ENCODE assay signal across 32 cellular contexts in genomic region chr5:120150770-120151169, GRCh38.
"Had no signal": no experiment of that assay in that cellular context is flagged by ENCODE, and none has a peak within 500 bp of the region (broad histone marks: within the 10 kb centered on the region; RNA-seq: fewer than 3 reads in every experiment).

No MANE protein-coding gene starts in this region.

- DNase-seq: activated B cell treated with CpG ODN at 0.5 μM for 24 hours; activated CD4-positive, alpha-beta memory T cell treated with anti-CD3 and anti-CD28 coated beads, Interleukin-2, amount 10 ng/mL, durations not matched to agents 7 days and 5 days; activated CD4-positive, alpha-beta T cell treated with anti-CD3 and anti-CD28 coated beads for 1 hour; activated CD4-positive, alpha-beta T cell treated with anti-CD3 and anti-CD28 coated beads for 48 hours; activated CD8-positive, alpha-beta memory T cell treated with anti-CD3 and anti-CD28 coated beads for 24 hours; activated CD8-positive, alpha-beta memory T cell treated with anti-CD3 and anti-CD28 coated beads, Interleukin-2, amount 10 ng/mL, durations not matched to agents 7 days and 5 days; activated CD8-positive, alpha-beta memory T cell treated with anti-CD3 and anti-CD28 coated beads, Interleukin-2, amount 50 U/mL, for 48 hours; activated effector memory CD4-positive, alpha-beta T cell treated with Interleukin-2 at 50 U/mL for 16 hours; activated naive CD4-positive, alpha-beta T cell treated with anti-CD3 and anti-CD28 coated beads, Interleukin-2, amount 10 ng/mL, durations not matched to agents 7 days and 5 days; activated naive CD8-positive, alpha-beta T cell treated with anti-CD3 and anti-CD28 coated beads, Interleukin-2, amount 50 U/mL, for 24 hours; activated T-cell treated with anti-CD3 and anti-CD28 coated beads, Interleukin-2, amount 50 U/mL, for 48 hours; aorta; brain microvascular endothelial cell; NCI-H1105; NCI-H1417 treated with DMSO at 0.1 percent for 48 hours; NCI-H187 treated with DMSO at 0.1 percent for 48 hours; NCI-H2081; NCI-H2171 treated with DMSO at 0.1 percent for 48 hours; NCI-H2227 treated with DMSO at 0.1 percent for 48 hours; NCI-H446; NCI-H510A treated with DMSO at 0.1 percent for 48 hours; NCI-H526 treated with DMSO at 0.1 percent for 48 hours; NCI-H774; SHP77; SJCRH30; T-helper 1 cell; T-helper 2 cell; T-helper 9 cell had no signal

- H3K4me1 ChIP-seq: SJCRH30 had no signal

- H3K4me3 Mint-ChIP-seq: activated B cell treated with CpG ODN at 0.5 μM for 24 hours; activated CD4-positive, alpha-beta memory T cell treated with anti-CD3 and anti-CD28 coated beads, Interleukin-2, amount 10 ng/mL, durations not matched to agents 7 days and 5 days; activated CD8-positive, alpha-beta memory T cell treated with anti-CD3 and anti-CD28 coated beads, Interleukin-2, amount 10 ng/mL, durations not matched to agents 7 days and 5 days; activated naive CD4-positive, alpha-beta T cell treated with anti-CD3 and anti-CD28 coated beads, Interleukin-2, amount 10 ng/mL, durations not matched to agents 7 days and 5 days; activated naive CD8-positive, alpha-beta T cell; activated naive CD8-positive, alpha-beta T cell treated with anti-CD3 and anti-CD28 coated beads, Interleukin-2, amount 50 U/mL, for 24 hours; central memory CD8-positive, alpha-beta T cell had no signal

- ATAC-seq: activated CD8-positive, alpha-beta memory T cell treated with anti-CD3 and anti-CD28 coated beads, Interleukin-2, amount 10 ng/mL, durations not matched to agents 7 days and 5 days; activated naive CD8-positive, alpha-beta T cell treated with anti-CD3 and anti-CD28 coated beads, Interleukin-2, amount 50 U/mL, for 24 hours; Panc1 had no signal

- H3K36me3 ChIP-seq: brain microvascular endothelial cell, cardiac muscle cell, SJCRH30 had no signal

- H3K4me1 Mint-ChIP-seq: activated B cell treated with CpG ODN at 0.5 μM for 24 hours; activated CD4-positive, alpha-beta memory T cell treated with anti-CD3 and anti-CD28 coated beads, Interleukin-2, amount 10 ng/mL, durations not matched to agents 7 days and 5 days; activated CD8-positive, alpha-beta memory T cell treated with anti-CD3 and anti-CD28 coated beads, Interleukin-2, amount 10 ng/mL, durations not matched to agents 7 days and 5 days; activated naive CD4-positive, alpha-beta T cell treated with anti-CD3 and anti-CD28 coated beads, Interleukin-2, amount 10 ng/mL, durations not matched to agents 7 days and 5 days; activated naive CD8-positive, alpha-beta T cell treated with anti-CD3 and anti-CD28 coated beads, Interleukin-2, amount 50 U/mL, for 24 hours; central memory CD8-positive, alpha-beta T cell had no signal

- H3K27me3 ChIP-seq: brain microvascular endothelial cell, cardiac muscle cell, SJCRH30 had no signal

- H3K27ac ChIP-seq: brain microvascular endothelial cell, cardiac muscle cell, SJCRH30 had no signal

- H3K4me3 ChIP-seq: cardiac muscle cell, SJCRH30 had no signal

- H3K27me3 Mint-ChIP-seq: activated B cell treated with CpG ODN at 0.5 μM for 24 hours; activated CD4-positive, alpha-beta memory T cell treated with anti-CD3 and anti-CD28 coated beads, Interleukin-2, amount 10 ng/mL, durations not matched to agents 7 days and 5 days; activated CD8-positive, alpha-beta memory T cell treated with anti-CD3 and anti-CD28 coated beads, Interleukin-2, amount 10 ng/mL, durations not matched to agents 7 days and 5 days; activated naive CD4-positive, alpha-beta T cell treated with anti-CD3 and anti-CD28 coated beads, Interleukin-2, amount 10 ng/mL, durations not matched to agents 7 days and 5 days; activated naive CD8-positive, alpha-beta T cell; activated naive CD8-positive, alpha-beta T cell treated with anti-CD3 and anti-CD28 coated beads, Interleukin-2, amount 50 U/mL, for 24 hours; central memory CD8-positive, alpha-beta T cell had no signal

- H3K36me3 Mint-ChIP-seq: activated CD8-positive, alpha-beta memory T cell treated with anti-CD3 and anti-CD28 coated beads, Interleukin-2, amount 10 ng/mL, durations not matched to agents 7 days and 5 days; activated naive CD4-positive, alpha-beta T cell treated with anti-CD3 and anti-CD28 coated beads, Interleukin-2, amount 10 ng/mL, durations not matched to agents 7 days and 5 days; activated naive CD8-positive, alpha-beta T cell had no signal

- H3K27ac Mint-ChIP-seq: activated B cell treated with CpG ODN at 0.5 μM for 24 hours; activated CD4-positive, alpha-beta memory T cell treated with anti-CD3 and anti-CD28 coated beads, Interleukin-2, amount 10 ng/mL, durations not matched to agents 7 days and 5 days; activated CD8-positive, alpha-beta memory T cell treated with anti-CD3 and anti-CD28 coated beads, Interleukin-2, amount 10 ng/mL, durations not matched to agents 7 days and 5 days; activated naive CD4-positive, alpha-beta T cell treated with anti-CD3 and anti-CD28 coated beads, Interleukin-2, amount 10 ng/mL, durations not matched to agents 7 days and 5 days; activated naive CD8-positive, alpha-beta T cell; activated naive CD8-positive, alpha-beta T cell treated with anti-CD3 and anti-CD28 coated beads, Interleukin-2, amount 50 U/mL, for 24 hours had no signal

- H3K9me3 ChIP-seq: SJCRH30 had no signal
